ENCODE assay signal across 8 cellular contexts in the genomic region with DNA sequence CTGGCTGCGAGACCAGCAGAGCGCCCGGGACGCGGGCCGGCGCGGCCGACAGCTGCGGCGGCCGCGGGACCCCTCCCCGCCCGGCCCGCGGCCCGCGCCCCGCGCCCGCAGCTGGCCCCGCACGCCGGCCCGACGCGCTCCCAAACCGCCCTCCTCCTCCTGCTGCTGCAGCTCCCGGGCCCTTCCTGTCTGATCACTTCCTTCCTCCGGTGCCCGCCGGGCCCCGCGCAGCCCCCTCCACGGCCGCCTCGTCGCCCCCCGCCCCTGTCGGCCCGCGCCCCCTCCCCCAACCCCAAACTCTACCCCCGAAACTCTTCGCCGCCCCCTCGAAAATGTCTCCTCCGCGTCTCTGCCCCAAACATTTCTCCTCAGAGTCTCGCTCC. TPM values are rescaled to one million over a fixed set of nuclear protein-coding genes. Genes with fewer than 3 reads are reported as not detected.
A peak's percentile ranks its signal among the peaks of the same experiment; 100 is the strongest.
DNase-seq lines count a peak whose midpoint lies in the region; ATAC-seq and TF ChIP-seq lines count a peak whose summit lies in the region.

No MANE protein-coding gene starts in this region.

- H3K27me3 ChIP-seq in A673 (replicated peaks; ENCODE audit: insufficient read depth, low read depth, low read length, poor library complexity) (no peaks in the 10 kb centered on the region), testis (no peaks in the 10 kb centered on the region)

- no TSS peak for BruUV-seq in A673 (replicated peaks; lab: Mats Ljungman, UMichigan)

- H3K27ac ChIP-seq in A673 (ENCODE audit: low read depth, low read length, poor library complexity, severe bottlenecking) (peak overlapping the region; percentile 90), testis (peak overlapping the region; percentile 88 to 91)

- CTCF ChIA-PET in A673 (lab: Charles Lee) = interaction anchor here (0.9 to 1.0 kb wide), 2 partner anchors 9 to 361 kb away, joined by 5 read pairs; no protein-coding TSS in a partner anchor

- H3K36me3 ChIP-seq in A673 (ENCODE audit: insufficient read depth, low read length, poor library complexity, severe bottlenecking) (no peaks in the 10 kb centered on the region), testis (ENCODE audit: low read depth, missing control alignments) (no peaks in the 10 kb centered on the region)

- POLR2A ChIA-PET in A673 (lab: Charles Lee; ENCODE audit: low non-redundant PET) = no interaction called here

- intact Hi-C loops in A673 (cut with micrococcal nuclease; ENCODE audit: unreplicated experiment) (loop anchor here (5.0 kb wide), 1 partner anchor 41 kb away; no protein-coding TSS in a partner anchor), testis (cut with DNase I; ENCODE audit: low total_unique reads) (no loop called here)

- ATAC-seq in GM21723 (IDR thresholded peaks at IDR 0.05; ENCODE audit: unreplicated experiment) = peak; percentile 41

- peaks cover 38% of the 10 kb centered on the region for H3K4me1 ChIP-seq in A673 (ENCODE audit: insufficient read depth, low read length, poor library complexity, severe bottlenecking)
- H3K4me1 ChIP-seq in testis = peaks cover 19% of the 10 kb centered on the region

- WGBS in testis, 2 donors = 0 to 2% methylated on average over 18 to 29 of the region's 50 CpGs

- DNase-seq in A673 (ENCODE audit: low spot score) = peak; percentile 28
- peak; percentile 38 for DNase-seq in SW480 (ENCODE audit: low spot score)
- no peak for DNase-seq in choroid plexus epithelial cell (ENCODE audit: low read depth)
- peak; percentile 55 to 65 for DNase-seq in lung microvascular endothelial cell (ENCODE audit: low read depth in 2 of 2)
- peak; percentile 42 for DNase-seq in testis
- no peak for DNase-seq in DMS79 treated with DMSO at 0.1 percent for 48 hours (lab: John Stamatoyannopoulos, UW)
- no peak for DNase-seq in NCI-H1694 (lab: John Stamatoyannopoulos, UW)

- TF ChIP-seq CTCF in A673 (conservative IDR thresholded peaks at IDR 0.05; ENCODE audit: low read depth, low read length) (no peak), choroid plexus epithelial cell (conservative IDR thresholded peaks at IDR 0.05; ENCODE audit: low read depth, low read length) (no peak), testis (IDR thresholded peaks at IDR 0.05) (no peak)

- H3K9me3 ChIP-seq in A673 (ENCODE audit: low read depth, low read length, poor library complexity, severe bottlenecking) (no peaks in the 10 kb centered on the region), testis (no peaks in the 10 kb centered on the region)

- no peak for TF ChIP-seq POLR2A in testis (IDR thresholded peaks at IDR 0.05)

- H3K4me3 ChIP-seq in A673 (ENCODE audit: low read depth, low read length, poor library complexity, severe bottlenecking) (peak overlapping the region; percentile 90), choroid plexus epithelial cell (ENCODE audit: low read depth, low read length) (peak overlapping the region; percentile 74), testis (peak overlapping the region; percentile 79 to 90)

RNA-seq across cellular contexts. Expression of gene LUZP1, which starts 0.6 kb away (rescaled TPM):
- total RNA-seq in A673 (2021) (32.6 and 34.9 TPM in 2 replicates), lung microvascular endothelial cell (29.4 and 30.4 TPM in 2 replicates), testis (10 to 100 TPM; 20.3 to 36.2 TPM)
- 14.4 TPM for polyA plus RNA-seq in testis (ENCODE audit: insufficient read depth, low read depth, low replicate concordance)

RNA-seq across cellular contexts. Expression of gene HTR1D, which starts 49.2 kb away (rescaled TPM):
- total RNA-seq in A673 (2021) = 0.13 and 0.20 TPM in 2 replicates
- under 0.01 and 0.22 TPM in 2 replicates for total RNA-seq in lung microvascular endothelial cell
- total RNA-seq in testis = under 1 TPM in 1 of 2 donors, not detected in 1; 0.19 TPM
- 0.70 TPM for polyA plus RNA-seq in testis (ENCODE audit: insufficient read depth, low read depth, low replicate concordance)

Comparison
In these comparisons a context has a peak if more than half of its experiments do, and no peak if none do; other contexts are left out.
1. DNase-seq: peak in A673 (single experiment), SW480 (single experiment), lung microvascular endothelial cell (2 of 2) and testis (single experiment); none in choroid plexus epithelial cell (single experiment), DMS79 treated with DMSO at 0.1 percent for 48 hours (single experiment) and NCI-H1694 (single experiment).
2. Peak in every context shown above with its lines, with median percentiles within 50 percentile points of each other: H3K4me3 ChIP-seq.